Comparison of ENCODE assay signal across 8 cellular contexts in the genomic region with DNA sequence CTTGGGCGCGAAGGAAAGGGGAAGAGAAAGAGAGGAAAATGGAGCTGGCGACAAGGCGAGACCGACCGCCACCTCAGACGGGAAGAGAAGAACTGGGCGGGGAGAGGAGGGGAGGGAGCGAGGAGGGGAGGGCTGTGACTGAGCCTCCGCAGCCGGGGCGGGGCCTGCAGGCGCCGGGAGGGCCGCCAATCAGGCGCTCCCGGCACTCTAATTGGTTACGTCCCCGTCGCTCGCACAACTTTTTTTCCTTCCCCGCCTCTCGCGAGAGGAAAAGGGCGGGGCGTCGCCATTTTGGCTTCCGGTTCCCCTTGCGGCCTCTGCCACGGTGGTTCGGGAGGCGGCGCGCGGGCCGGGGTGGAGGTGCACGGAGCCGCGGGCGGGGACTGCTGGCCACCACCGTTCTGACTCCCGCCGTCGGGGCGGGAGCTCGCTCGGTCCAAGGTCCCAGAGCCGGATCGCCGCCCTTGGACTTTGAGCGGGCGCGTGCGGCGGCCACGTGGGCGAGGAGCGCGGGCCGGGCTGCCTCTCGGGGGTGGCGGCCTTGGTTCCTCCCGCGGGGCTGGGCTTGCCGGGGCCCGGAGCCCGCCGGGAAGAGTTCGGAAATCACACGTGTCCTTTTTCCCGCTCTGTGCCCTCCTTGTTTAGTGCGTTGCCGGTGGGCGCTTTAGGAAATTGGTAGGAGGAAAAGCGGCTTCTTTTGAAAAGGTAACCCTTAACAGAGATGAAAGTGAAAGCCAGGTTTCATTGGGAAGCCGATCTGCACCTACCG. TPM values are rescaled to one million over a fixed set of nuclear protein-coding genes. Genes with fewer than 3 reads are reported as not detected.
DNase-seq lines count a peak whose midpoint lies in the region; ATAC-seq and TF ChIP-seq lines count a peak whose summit lies in the region.

A gene (minus strand): TSS at position 94 of the 769 bp plus-strand sequence. CDS start 176 bp downstream, outside the sequence.

- H3K4me3 ChIP-seq in KMS-11 (IDR thresholded peaks at IDR 0.05; ENCODE audit: insufficient read depth, low read depth, low read length), result no peak within 1 kb of the TSS
- peak within 1 kb of the TSS; percentile 64 to 90 for H3K4me3 ChIP-seq in Panc1 (ENCODE audit: low read depth in 2 of 2, low read length in 2 of 2)
- peak within 1 kb of the TSS; percentile 95 to 99 for H3K4me3 ChIP-seq in esophagus (ENCODE audit: low read depth in 1 of 2, low read length in 2 of 2)
- peak within 1 kb of the TSS; percentile 70 for H3K4me3 ChIP-seq in mucosa of stomach (ENCODE audit: low read length)

- H3K4me1 Mint-ChIP-seq in activated T-cell treated with anti-CD3 and anti-CD28 coated beads, Interleukin-2, amount 50 U/mL, for 4 hours (ENCODE audit: low read depth), result peaks cover 54% of the 10 kb centered on the region

- no peak for TF ChIP-seq CTCF in KMS-11 (conservative IDR thresholded peaks at IDR 0.05; ENCODE audit: low read depth, low read length)
- no peak for TF ChIP-seq CTCF in Panc1 (IDR thresholded peaks at IDR 0.05)

- in situ Hi-C loops in Panc1 (cut with HindIII; ENCODE audit: low pct_unique_long_range_greater_than_20kb, low sequenced_read_pairs), result no loop called here

- peak within 1 kb of the TSS; percentile 78 for H3K4me2 ChIP-seq in KMS-11

- no peaks in the 10 kb centered on the region for H3K36me3 ChIP-seq in KMS-11 (ENCODE audit: insufficient read depth)
- peaks cover 3% of the 10 kb centered on the region for H3K36me3 ChIP-seq in Panc1 (ENCODE audit: control insufficient read depth, insufficient read depth, low read length)
- no peaks in the 10 kb centered on the region for H3K36me3 ChIP-seq in esophagus (ENCODE audit: control insufficient read depth in 2 of 2, insufficient read depth in 2 of 2, low read length in 1 of 2)
- no peaks in the 10 kb centered on the region for H3K36me3 ChIP-seq in mucosa of stomach (ENCODE audit: control insufficient read depth, insufficient read depth, low read length)

- peak; percentile 84 for DNase-seq in DMS79 treated with DMSO at 0.1 percent for 48 hours (lab: John Stamatoyannopoulos, UW)
- DNase-seq in Panc1 (ENCODE audit: low read depth, low spot score), result peak; percentile 62
- DNase-seq in activated T-cell treated with anti-CD3 and anti-CD28 coated beads, Interleukin-2, amount 50 U/mL, for 4 hours, result peak; percentile 96
- peak; percentile 97 for DNase-seq in stimulated activated CD8-positive, alpha-beta memory T cell treated with anti-CD3 and anti-CD28 coated beads, Interleukin-4, amount 100 ng/mL, for 48 hours

- H3K9me3 ChIP-seq in Panc1 (ENCODE audit: control insufficient read depth, insufficient read depth, low read depth, low read length), result no peaks in the 10 kb centered on the region
- no peaks in the 10 kb centered on the region for H3K9me3 ChIP-seq in esophagus (ENCODE audit: control insufficient read depth in 2 of 2, insufficient read depth in 1 of 2, low read depth in 1 of 2, low read length in 1 of 2)
- H3K9me3 ChIP-seq in mucosa of stomach (ENCODE audit: control insufficient read depth, low read length), result no peaks in the 10 kb centered on the region

- H3K27me3 ChIP-seq in KMS-11 (ENCODE audit: insufficient read depth, low read depth), result no peaks in the 10 kb centered on the region
- no peaks in the 10 kb centered on the region for H3K27me3 ChIP-seq in Panc1 (ENCODE audit: control insufficient read depth, insufficient read depth, low read length)
- no peaks in the 10 kb centered on the region for H3K27me3 ChIP-seq in esophagus (ENCODE audit: control insufficient read depth in 1 of 2, insufficient read depth in 2 of 2, low read length in 2 of 2)
- H3K27me3 ChIP-seq in mucosa of stomach (ENCODE audit: control insufficient read depth, insufficient read depth, low read length), result no peaks in the 10 kb centered on the region

- POLR2A ChIA-PET in Panc1 (lab: Charles Lee), result interaction anchor here (0.5 to 0.7 kb wide), 3 partner anchors 12 to 72 kb away, joined by 5 to 9 read pairs (median 6); no protein-coding TSS in a partner anchor

- no peaks in the 10 kb centered on the region for H3K9me3 Mint-ChIP-seq in activated T-cell treated with anti-CD3 and anti-CD28 coated beads, Interleukin-2, amount 50 U/mL, for 4 hours

- WGBS in esophagus, 2 donors, result 1% methylated on average over 55 to 77 of the region's 77 CpGs

- H3K27me3 Mint-ChIP-seq in activated T-cell treated with anti-CD3 and anti-CD28 coated beads, Interleukin-2, amount 50 U/mL, for 4 hours (ENCODE audit: low read depth), result no peaks in the 10 kb centered on the region

- H3K79me2 ChIP-seq in KMS-11 (ENCODE audit: insufficient read depth, low read depth), result peaks cover 46% of the 10 kb centered on the region

- H3K36me3 Mint-ChIP-seq in activated T-cell treated with anti-CD3 and anti-CD28 coated beads, Interleukin-2, amount 50 U/mL, for 4 hours (ENCODE audit: insufficient read depth), result peaks cover 15% of the 10 kb centered on the region

- peaks cover 34% of the 10 kb centered on the region for H4K20me1 ChIP-seq in KMS-11 (ENCODE audit: insufficient read depth)

- H3K4me1 ChIP-seq in KMS-11 (ENCODE audit: low read depth, poor library complexity, severe bottlenecking) (peaks cover 45% of the 10 kb centered on the region), Panc1 (ENCODE audit: control insufficient read depth, insufficient read depth, low read length) (peaks cover 15% of the 10 kb centered on the region; the same call in 1 of the 2 replicates), esophagus (ENCODE audit: control insufficient read depth in 2 of 2, insufficient read depth in 2 of 2, low read length in 1 of 2) (no peaks in the 10 kb centered on the region), mucosa of stomach (ENCODE audit: control insufficient read depth, insufficient read depth, low read length) (peaks cover 21% of the 10 kb centered on the region)

- peak within 1 kb of the TSS; percentile 64 for H2AFZ ChIP-seq in KMS-11 (ENCODE audit: low read depth)

- peak within 1 kb of the TSS; percentile 99 for H3K4me3 Mint-ChIP-seq in activated T-cell treated with anti-CD3 and anti-CD28 coated beads, Interleukin-2, amount 50 U/mL, for 4 hours

- H3K27ac ChIP-seq in KMS-11, result peak within 1 kb of the TSS; percentile 96
- H3K27ac ChIP-seq in Panc1 (ENCODE audit: low read length), result peak within 1 kb of the TSS; percentile 76
- peak within 1 kb of the TSS; percentile 98 to 99 for H3K27ac ChIP-seq in esophagus (ENCODE audit: low read depth in 2 of 2, low read length in 1 of 2)

- intact Hi-C loops in Panc1 (cut with micrococcal nuclease; ENCODE audit: unreplicated experiment), result loop anchor here (5.0 kb wide), 1 partner anchor 59 kb away; no protein-coding TSS in a partner anchor

- H3K9ac ChIP-seq in KMS-11 (peak within 1 kb of the TSS; percentile 99), mucosa of stomach (ENCODE audit: low read length) (peak within 1 kb of the TSS; percentile 96)

- no TSS peak for BruUV-seq in Panc1 (replicated peaks; lab: Mats Ljungman, UMichigan)

- ATAC-seq in GM21786 (IDR thresholded peaks at IDR 0.05; ENCODE audit: unreplicated experiment) (peak; percentile 64), Panc1 (peak; percentile 98)
- peak; percentile 95 to 96 for ATAC-seq in activated T-cell treated with anti-CD3 and anti-CD28 coated beads, Interleukin-2, amount 50 U/mL, for 4 hours

- CTCF ChIA-PET in Panc1 (lab: Charles Lee), result interaction anchor here (0.6 kb wide), 1 partner anchor 197 kb away, joined by 3 read pairs; no protein-coding TSS in a partner anchor

RNA-seq across cellular contexts. Expression of the gene that starts here (rescaled TPM):
- total RNA-seq in Panc1 (2021; ENCODE audit: unreplicated experiment), result 130 TPM
- polyA plus RNA-seq in Panc1 (2012; ENCODE audit: insufficient read length), result 85.0 TPM
- 100 to 1,000 TPM; 270 to 301 (median 294) TPM for total RNA-seq in activated T-cell treated with anti-CD3 and anti-CD28 coated beads, Interleukin-2, amount 50 U/mL, for 4 hours
- polyA plus RNA-seq in esophagus, result 100 to 1,000 TPM in 1 of 2 donors, 10 to 100 TPM in 1; 58.2 to 109 TPM
